9 cellular contexts compared by ENCODE assay signal in genomic region chr3:141646760-141647561, GRCh38.
DNase-seq lines count a peak whose midpoint lies in the region; TF ChIP-seq lines count a peak whose summit lies in the region.
"Had no signal": no experiment of that assay in that cellular context is flagged by ENCODE, and none has a peak within 500 bp of the region (broad histone marks: within the 10 kb centered on the region; RNA-seq: fewer than 3 reads in every experiment).

No MANE protein-coding gene starts in this region.

- no peak overlapping the region for H3K27ac Mint-ChIP-seq in chondrocyte (ENCODE audit: unreplicated experiment)
- no peak overlapping the region for H3K27ac Mint-ChIP-seq in glutamatergic neuron (ENCODE audit: unreplicated experiment)
- H3K27ac Mint-ChIP-seq: dendritic cell treated with granulocyte-macrophage colony-stimulating factor and Interleukin-4, amounts not matched to agents 40 ng/mL and 50 ng/mL, for 4 days had no signal

- no peaks in the 10 kb centered on the region for H3K9me3 ChIP-seq in adrenal gland (replicated peaks in 1 of 3)
- H3K9me3 ChIP-seq in liver (ENCODE audit: control insufficient read depth in 4 of 4, low read length in 3 of 4), result no peaks in the 10 kb centered on the region
- H3K9me3 ChIP-seq in vagina, result no peaks in the 10 kb centered on the region

- intact Hi-C loops in adrenal gland (cut with DNase I), result no loop called here
- intact Hi-C loops in vagina (cut with DNase I), result no loop called here

- TF ChIP-seq POLR2A in adrenal gland (IDR thresholded peaks at IDR 0.05) (peak in 1 of 2 donors; percentile 66), vagina (IDR thresholded peaks at IDR 0.05) (no peak)

- H3K4me3 ChIP-seq in GM12865 (ENCODE audit: low read depth, low read length) (no peak overlapping the region), adrenal gland (no peak overlapping the region), liver (ENCODE audit: low read depth in 1 of 3, low read length in 3 of 3) (no peak overlapping the region), vagina (no peak overlapping the region)

- TF ChIP-seq CTCF in GM12865 (IDR thresholded peaks at IDR 0.05; ENCODE audit: insufficient read depth, low read depth, low read length, missing control alignments) (no peak), adrenal gland (IDR thresholded peaks at IDR 0.05) (no peak), liver (IDR thresholded peaks at IDR 0.05; ENCODE audit: low read depth, low read length, missing input control) (no peak), chondrocyte (IDR thresholded peaks at IDR 0.05) (no peak), glutamatergic neuron (IDR thresholded peaks at IDR 0.05; ENCODE audit: partially characterized antibody, unreplicated experiment) (no peak), vagina (IDR thresholded peaks at IDR 0.05) (no peak)

- peaks cover 27% of the 10 kb centered on the region for H3K4me1 Mint-ChIP-seq in chondrocyte (ENCODE audit: low read depth)
- H3K4me1 Mint-ChIP-seq in glutamatergic neuron (ENCODE audit: low read depth, unreplicated experiment), result peaks cover 11% of the 10 kb centered on the region

- DNase-seq in GM12865 (ENCODE audit: low read depth) (peak; percentile 39), NCI-H2107 (lab: John Stamatoyannopoulos, UW) (peak; percentile 3), adrenal gland (peak; percentile 73 to 93 (median 81)), chondrocyte (ENCODE audit: low spot score) (no peak), glutamatergic neuron (no peak), vagina (ENCODE audit: extremely low spot score in 2 of 2) (no peak)
- DNase-seq in activated CD4-positive, alpha-beta T cell treated with anti-CD3 and anti-CD28 coated beads for 4 hours, result no peak

- no peak overlapping the region for H3K4me3 Mint-ChIP-seq in chondrocyte (ENCODE audit: unreplicated experiment)
- no peak overlapping the region for H3K4me3 Mint-ChIP-seq in glutamatergic neuron (ENCODE audit: unreplicated experiment)
- H3K4me3 Mint-ChIP-seq: dendritic cell treated with granulocyte-macrophage colony-stimulating factor and Interleukin-4, amounts not matched to agents 40 ng/mL and 50 ng/mL, for 4 days had no signal

- 65 to 67% (median 66%) methylated on average over 7 to 8 of the region's 8 CpGs for WGBS in adrenal gland, 4 donors
- WGBS in liver, result 80% methylated on average over 8 of the region's 8 CpGs

- no peaks in the 10 kb centered on the region for H3K36me3 ChIP-seq in adrenal gland (replicated peaks in 1 of 2)
- no peaks in the 10 kb centered on the region for H3K36me3 ChIP-seq in liver (ENCODE audit: control insufficient read depth in 4 of 4, insufficient read depth in 3 of 4, low read depth in 1 of 4, low read length in 3 of 4)
- no peaks in the 10 kb centered on the region for H3K36me3 ChIP-seq in vagina

- H3K9me3 Mint-ChIP-seq in chondrocyte (ENCODE audit: low read depth) (peaks cover 4% of the 10 kb centered on the region), glutamatergic neuron (ENCODE audit: unreplicated experiment) (no peaks in the 10 kb centered on the region)
- H3K9me3 Mint-ChIP-seq: dendritic cell treated with granulocyte-macrophage colony-stimulating factor and Interleukin-4, amounts not matched to agents 40 ng/mL and 50 ng/mL, for 4 days had no signal

- no peaks in the 10 kb centered on the region for H3K36me3 Mint-ChIP-seq in chondrocyte (ENCODE audit: low read depth)
- no peaks in the 10 kb centered on the region for H3K36me3 Mint-ChIP-seq in glutamatergic neuron (ENCODE audit: unreplicated experiment)

- H3K27me3 Mint-ChIP-seq in chondrocyte (ENCODE audit: low read depth) (no peaks in the 10 kb centered on the region), glutamatergic neuron (ENCODE audit: unreplicated experiment) (peaks cover 4% of the 10 kb centered on the region)
- H3K27me3 Mint-ChIP-seq: dendritic cell treated with granulocyte-macrophage colony-stimulating factor and Interleukin-4, amounts not matched to agents 40 ng/mL and 50 ng/mL, for 4 days had no signal

- TF ChIP-seq RAD21 in liver (IDR thresholded peaks at IDR 0.05), result peak in 1 of 2 donors; percentile 22

- H3K27ac ChIP-seq in adrenal gland (no peak overlapping the region), liver (ENCODE audit: low read depth in 1 of 2, low read length in 2 of 2) (no peak overlapping the region), vagina (no peak overlapping the region)

- H3K9ac ChIP-seq in liver (ENCODE audit: low read depth in 1 of 2, low read length in 2 of 2), result no peak overlapping the region

- H3K27me3 ChIP-seq in adrenal gland, result no peaks in the 10 kb centered on the region
- H3K27me3 ChIP-seq in liver (ENCODE audit: control insufficient read depth in 4 of 4, insufficient read depth in 4 of 4, low read length in 3 of 4), result no peaks in the 10 kb centered on the region
- no peaks in the 10 kb centered on the region for H3K27me3 ChIP-seq in vagina

- H3K4me1 ChIP-seq in adrenal gland (replicated peaks in 1 of 2) (no peaks in the 10 kb centered on the region), liver (ENCODE audit: control insufficient read depth in 4 of 4, insufficient read depth in 4 of 4, low read length in 3 of 4) (peaks cover 0 to 3% (median 0%) of the 10 kb centered on the region in 4 donors), vagina (no peaks in the 10 kb centered on the region)

TF ChIP-seq in liver, 16 proteins besides CTCF, POLR2A, EP300 and RAD21:
- no peak for TF ChIP-seq JUND (IDR thresholded peaks at IDR 0.05)
- TF ChIP-seq MAX (IDR thresholded peaks at IDR 0.05), result no peak
- TF ChIP-seq, protein P1, sequence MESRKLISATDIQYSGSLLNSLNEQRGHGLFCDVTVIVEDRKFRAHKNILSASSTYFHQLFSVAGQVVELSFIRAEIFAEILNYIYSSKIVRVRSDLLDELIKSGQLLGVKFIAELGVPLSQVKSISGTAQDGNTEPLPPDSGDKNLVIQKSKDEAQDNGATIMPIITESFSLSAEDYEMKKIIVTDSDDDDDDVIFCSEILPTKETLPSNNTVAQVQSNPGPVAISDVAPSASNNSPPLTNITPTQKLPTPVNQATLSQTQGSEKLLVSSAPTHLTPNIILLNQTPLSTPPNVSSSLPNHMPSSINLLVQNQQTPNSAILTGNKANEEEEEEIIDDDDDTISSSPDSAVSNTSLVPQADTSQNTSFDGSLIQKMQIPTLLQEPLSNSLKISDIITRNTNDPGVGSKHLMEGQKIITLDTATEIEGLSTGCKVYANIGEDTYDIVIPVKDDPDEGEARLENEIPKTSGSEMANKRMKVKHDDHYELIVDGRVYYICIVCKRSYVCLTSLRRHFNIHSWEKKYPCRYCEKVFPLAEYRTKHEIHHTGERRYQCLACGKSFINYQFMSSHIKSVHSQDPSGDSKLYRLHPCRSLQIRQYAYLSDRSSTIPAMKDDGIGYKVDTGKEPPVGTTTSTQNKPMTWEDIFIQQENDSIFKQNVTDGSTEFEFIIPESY (IDR thresholded peaks at IDR 0.05), result no peak
- TF ChIP-seq HNF4G (IDR thresholded peaks at IDR 0.05), result no peak
- no peak for TF ChIP-seq TAF1 (conservative IDR thresholded peaks at IDR 0.05)
- TF ChIP-seq YY1 (IDR thresholded peaks at IDR 0.05), result no peak
- TF ChIP-seq FOXA2 (IDR thresholded peaks at IDR 0.05), result no peak
- TF ChIP-seq EGR1 (IDR thresholded peaks at IDR 0.05; ENCODE audit: low read depth in 2 of 2), result no peak
- peak; percentile 63 for TF ChIP-seq NR2F2 (IDR thresholded peaks at IDR 0.05)
- TF ChIP-seq REST (IDR thresholded peaks at IDR 0.05), result no peak
- no peak for TF ChIP-seq HNF4A (conservative IDR thresholded peaks at IDR 0.05)
- TF ChIP-seq GABPA (IDR thresholded peaks at IDR 0.05 in 1 of 2, conservative IDR thresholded peaks at IDR 0.05 in 1 of 2), result peak in 1 of 2 donors; percentile 37
- TF ChIP-seq SP1 (IDR thresholded peaks at IDR 0.05), result no peak

Comparison
In these comparisons a context has a peak if more than half of its experiments do, and no peak if none do; other contexts are left out.
1. DNase-seq: peak in GM12865 (single experiment), NCI-H2107 (single experiment) and adrenal gland (7 of 7); none in activated CD4-positive, alpha-beta T cell treated with anti-CD3 and anti-CD28 coated beads for 4 hours (0 of 2), chondrocyte (single experiment), glutamatergic neuron (single experiment) and vagina (0 of 2).